In the genomic region with DNA sequence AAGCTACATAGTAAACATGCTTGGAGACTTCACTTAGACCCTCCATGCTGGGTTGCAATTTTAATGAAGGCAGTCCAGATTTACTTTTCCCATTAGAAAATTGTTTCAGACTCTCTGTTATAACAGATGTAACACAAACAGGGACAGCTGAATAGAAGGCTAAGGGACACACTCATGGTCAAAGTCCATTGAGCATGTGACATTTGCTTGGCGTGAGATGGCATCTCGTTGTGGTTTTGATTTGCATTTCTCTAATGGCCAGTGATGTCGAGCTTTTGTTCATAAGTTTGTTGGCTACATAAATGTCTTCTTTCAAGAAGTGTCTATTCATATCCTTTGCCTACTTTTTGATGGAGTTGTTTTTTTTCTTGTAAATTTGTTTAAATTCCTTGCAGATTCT, we compare ENCODE assay signal across 15 cellular contexts.
DNase-seq lines count a peak whose midpoint lies in the region; ATAC-seq lines count a peak whose summit lies in the region.
"Had no signal": no experiment of that assay in that cellular context is flagged by ENCODE, and none has a peak within 500 bp of the region (broad histone marks: within the 10 kb centered on the region; RNA-seq: fewer than 3 reads in every experiment).

No MANE protein-coding gene starts in this region.

- DNase-seq in Caki2 (ENCODE audit: low read depth) (peak; percentile 1), foreskin melanocyte (peak; percentile 15), activated gamma-delta T cell treated with Interleukin-2 at 50 U/mL for 16 hours (no peak), occipital lobe (lab: John Stamatoyannopoulos, UW) (no peak), midbrain (lab: John Stamatoyannopoulos, UW) (no peak)
- no peak for DNase-seq in activated CD4-positive, alpha-beta memory T cell treated with anti-CD3 and anti-CD28 coated beads for 36 hours
- DNase-seq: HFFc6, MV-4-11, NCI-H1417 treated with DMSO at 0.1 percent for 48 hours, NCI-H2081, NCI-H524, OCI-M1, SW 1271 had no signal

- no peaks in the 10 kb centered on the region for H3K36me3 Mint-ChIP-seq in activated CD4-positive, alpha-beta memory T cell treated with anti-CD3 and anti-CD28 coated beads for 36 hours

- H3K4me1 Mint-ChIP-seq in activated CD4-positive, alpha-beta memory T cell treated with anti-CD3 and anti-CD28 coated beads for 36 hours (ENCODE audit: low read depth): no peaks in the 10 kb centered on the region

- no peak overlapping the region for H3K4me3 Mint-ChIP-seq in activated CD4-positive, alpha-beta memory T cell treated with anti-CD3 and anti-CD28 coated beads for 36 hours
- H3K4me3 Mint-ChIP-seq: HFFc6 had no signal

- H3K27me3 Mint-ChIP-seq in activated CD4-positive, alpha-beta memory T cell treated with anti-CD3 and anti-CD28 coated beads for 36 hours: no peaks in the 10 kb centered on the region

- intact Hi-C loops in activated CD4-positive, alpha-beta memory T cell treated with anti-CD3 and anti-CD28 coated beads for 36 hours (cut with micrococcal nuclease): no loop called here

- ATAC-seq in GM18861 (IDR thresholded peaks at IDR 0.05; ENCODE audit: unreplicated experiment): peak; percentile 74
- ATAC-seq in HG02798 (IDR thresholded peaks at IDR 0.05; ENCODE audit: poor library complexity, unreplicated experiment): peak; percentile 79

- no peak overlapping the region for H3K27ac Mint-ChIP-seq in activated CD4-positive, alpha-beta memory T cell treated with anti-CD3 and anti-CD28 coated beads for 36 hours
- H3K27ac Mint-ChIP-seq: HFFc6 had no signal

- CTCF ChIA-PET in activated CD4-positive, alpha-beta memory T cell treated with anti-CD3 and anti-CD28 coated beads for 36 hours (lab: Charles Lee): no interaction called here

- in situ Hi-C loops in Caki2 (cut with HindIII; ENCODE audit: low pct_unique_long_range_greater_than_20kb, low sequenced_read_pairs): no loop called here

- POLR2A ChIA-PET in activated CD4-positive, alpha-beta memory T cell treated with anti-CD3 and anti-CD28 coated beads for 36 hours (lab: Charles Lee): no interaction called here

- H3K9me3 Mint-ChIP-seq in activated CD4-positive, alpha-beta memory T cell treated with anti-CD3 and anti-CD28 coated beads for 36 hours: no peaks in the 10 kb centered on the region

Comparison
In these comparisons a context has a peak if more than half of its experiments do, and no peak if none do; other contexts are left out.
1. DNase-seq: peak in Caki2 (single experiment) and foreskin melanocyte (single experiment); none in activated gamma-delta T cell treated with Interleukin-2 at 50 U/mL for 16 hours (single experiment), occipital lobe (single experiment), midbrain (single experiment) and activated CD4-positive, alpha-beta memory T cell treated with anti-CD3 and anti-CD28 coated beads for 36 hours (single experiment).